In the genomic region with DNA sequence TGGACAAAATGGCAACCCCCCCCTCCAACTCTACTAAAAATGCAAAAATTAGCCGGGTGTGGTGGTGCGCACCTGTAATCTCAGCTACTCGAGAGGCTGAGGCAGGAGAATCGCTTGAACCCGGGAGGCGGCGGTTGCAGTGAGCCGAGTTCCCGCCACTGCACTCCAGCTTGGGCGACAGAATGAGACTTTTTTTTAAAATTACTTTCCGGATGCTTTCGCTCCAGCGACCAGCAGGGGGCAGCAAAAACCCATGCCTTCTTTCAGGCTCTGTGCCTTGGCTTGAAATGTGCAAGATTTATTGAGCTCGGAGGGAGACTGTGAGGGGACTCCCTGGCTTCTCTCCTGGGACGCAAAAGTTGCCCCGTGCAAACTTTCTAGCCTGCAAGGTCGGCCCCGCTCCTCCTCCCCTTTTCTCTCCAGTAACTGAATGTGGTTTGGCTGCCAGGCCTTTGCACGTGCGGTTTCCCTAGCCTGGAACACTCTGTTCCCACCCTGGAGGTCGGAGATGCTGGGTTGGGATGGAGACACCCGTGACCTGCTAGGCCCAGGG, we compare ENCODE assay signal across 1 cellular context.
TF ChIP-seq lines count a peak whose summit lies in the region.

No MANE protein-coding gene starts in this region.

TF ChIP-seq in HCT116, 20 proteins besides CTCF, POLR2A, EP300 and RAD21 (continued from another document):
- TF ChIP-seq, protein P1, sequence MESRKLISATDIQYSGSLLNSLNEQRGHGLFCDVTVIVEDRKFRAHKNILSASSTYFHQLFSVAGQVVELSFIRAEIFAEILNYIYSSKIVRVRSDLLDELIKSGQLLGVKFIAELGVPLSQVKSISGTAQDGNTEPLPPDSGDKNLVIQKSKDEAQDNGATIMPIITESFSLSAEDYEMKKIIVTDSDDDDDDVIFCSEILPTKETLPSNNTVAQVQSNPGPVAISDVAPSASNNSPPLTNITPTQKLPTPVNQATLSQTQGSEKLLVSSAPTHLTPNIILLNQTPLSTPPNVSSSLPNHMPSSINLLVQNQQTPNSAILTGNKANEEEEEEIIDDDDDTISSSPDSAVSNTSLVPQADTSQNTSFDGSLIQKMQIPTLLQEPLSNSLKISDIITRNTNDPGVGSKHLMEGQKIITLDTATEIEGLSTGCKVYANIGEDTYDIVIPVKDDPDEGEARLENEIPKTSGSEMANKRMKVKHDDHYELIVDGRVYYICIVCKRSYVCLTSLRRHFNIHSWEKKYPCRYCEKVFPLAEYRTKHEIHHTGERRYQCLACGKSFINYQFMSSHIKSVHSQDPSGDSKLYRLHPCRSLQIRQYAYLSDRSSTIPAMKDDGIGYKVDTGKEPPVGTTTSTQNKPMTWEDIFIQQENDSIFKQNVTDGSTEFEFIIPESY (IDR thresholded peaks at IDR 0.05; ENCODE audit: extremely low read depth, insufficient replicate concordance, low read length) = no peak
- TF ChIP-seq SP1 (IDR thresholded peaks at IDR 0.05; ENCODE audit: low read depth) (no peak), ZFX (IDR thresholded peaks at IDR 0.05) (no peak), SIN3A (IDR thresholded peaks at IDR 0.05; ENCODE audit: low read depth) (no peak), YY1 (IDR thresholded peaks at IDR 0.05; ENCODE audit: extremely low read depth, insufficient replicate concordance, low read depth, low read length) (no peak), CEBPB (IDR thresholded peaks at IDR 0.05; ENCODE audit: low read depth) (no peak), TCF7L2 (IDR thresholded peaks at IDR 0.05; ENCODE audit: borderline replicate concordance, extremely low read depth, insufficient read depth, insufficient read length) (no peak), FOSL1 (IDR thresholded peaks at IDR 0.05; ENCODE audit: low read depth) (no peak), EZH2 (IDR thresholded peaks at IDR 0.05) (no peak), CBX3 (IDR thresholded peaks at IDR 0.05; ENCODE audit: low read depth) (no peak), SRF (IDR thresholded peaks at IDR 0.05; ENCODE audit: low read depth) (no peak), ZNF274 (IDR thresholded peaks at IDR 0.05; ENCODE audit: low read depth, low read length) (no peak), EGR1 (IDR thresholded peaks at IDR 0.05; ENCODE audit: low read depth) (no peak), JUND (IDR thresholded peaks at IDR 0.05) (no peak)
- TF ChIP-seq, protein P2, sequence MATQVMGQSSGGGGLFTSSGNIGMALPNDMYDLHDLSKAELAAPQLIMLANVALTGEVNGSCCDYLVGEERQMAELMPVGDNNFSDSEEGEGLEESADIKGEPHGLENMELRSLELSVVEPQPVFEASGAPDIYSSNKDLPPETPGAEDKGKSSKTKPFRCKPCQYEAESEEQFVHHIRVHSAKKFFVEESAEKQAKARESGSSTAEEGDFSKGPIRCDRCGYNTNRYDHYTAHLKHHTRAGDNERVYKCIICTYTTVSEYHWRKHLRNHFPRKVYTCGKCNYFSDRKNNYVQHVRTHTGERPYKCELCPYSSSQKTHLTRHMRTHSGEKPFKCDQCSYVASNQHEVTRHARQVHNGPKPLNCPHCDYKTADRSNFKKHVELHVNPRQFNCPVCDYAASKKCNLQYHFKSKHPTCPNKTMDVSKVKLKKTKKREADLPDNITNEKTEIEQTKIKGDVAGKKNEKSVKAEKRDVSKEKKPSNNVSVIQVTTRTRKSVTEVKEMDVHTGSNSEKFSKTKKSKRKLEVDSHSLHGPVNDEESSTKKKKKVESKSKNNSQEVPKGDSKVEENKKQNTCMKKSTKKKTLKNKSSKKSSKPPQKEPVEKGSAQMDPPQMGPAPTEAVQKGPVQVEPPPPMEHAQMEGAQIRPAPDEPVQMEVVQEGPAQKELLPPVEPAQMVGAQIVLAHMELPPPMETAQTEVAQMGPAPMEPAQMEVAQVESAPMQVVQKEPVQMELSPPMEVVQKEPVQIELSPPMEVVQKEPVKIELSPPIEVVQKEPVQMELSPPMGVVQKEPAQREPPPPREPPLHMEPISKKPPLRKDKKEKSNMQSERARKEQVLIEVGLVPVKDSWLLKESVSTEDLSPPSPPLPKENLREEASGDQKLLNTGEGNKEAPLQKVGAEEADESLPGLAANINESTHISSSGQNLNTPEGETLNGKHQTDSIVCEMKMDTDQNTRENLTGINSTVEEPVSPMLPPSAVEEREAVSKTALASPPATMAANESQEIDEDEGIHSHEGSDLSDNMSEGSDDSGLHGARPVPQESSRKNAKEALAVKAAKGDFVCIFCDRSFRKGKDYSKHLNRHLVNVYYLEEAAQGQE (IDR thresholded peaks at IDR 0.05; ENCODE audit: low read depth) = no peak
